In the genomic region with DNA sequence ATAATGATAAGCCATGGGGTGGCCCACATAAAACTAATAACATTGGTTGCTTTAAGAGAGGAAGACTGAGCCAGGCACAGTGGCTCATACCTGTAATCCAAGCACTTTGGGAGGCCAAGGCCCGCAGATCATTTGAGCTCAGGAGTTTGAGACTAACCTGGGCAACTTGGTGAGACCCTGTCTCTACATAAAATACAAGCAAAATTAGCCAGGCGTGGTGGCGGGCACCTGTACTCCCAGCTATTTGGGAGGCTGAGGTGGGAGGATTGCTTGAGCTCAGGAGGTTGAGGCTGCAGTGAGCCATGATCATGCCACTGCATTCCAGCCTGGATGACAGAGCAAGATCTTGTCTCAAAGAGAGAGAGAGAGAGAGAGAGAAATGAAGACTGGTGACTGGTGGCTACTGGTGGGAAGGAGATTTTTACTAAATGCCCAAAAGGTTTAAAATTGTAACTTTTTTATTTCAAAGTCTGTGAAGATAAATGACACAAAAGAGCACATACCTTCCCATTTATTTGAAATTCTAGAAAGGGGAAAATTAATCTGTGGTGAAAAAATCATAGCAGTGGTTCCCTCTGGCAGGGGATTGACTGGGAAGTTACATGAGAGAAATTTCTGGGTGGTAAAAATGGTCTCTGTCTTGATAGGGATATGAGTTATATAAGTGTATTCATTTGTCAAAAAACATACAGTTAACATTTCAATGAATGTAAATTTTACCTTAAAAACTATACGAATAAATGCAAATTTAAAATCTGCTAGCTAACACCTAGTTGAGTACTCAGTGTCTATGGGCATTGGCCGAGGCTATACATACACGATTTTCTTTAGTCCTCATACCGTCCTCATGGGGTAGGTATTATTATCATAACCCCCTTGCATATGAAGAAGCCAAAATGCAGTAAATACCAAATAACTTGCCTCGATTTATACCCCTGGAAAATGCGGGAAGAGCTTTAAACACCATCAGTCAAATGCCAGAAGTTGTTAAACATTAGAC, we compare ENCODE assay signal across 1 cellular context.
A peak's percentile ranks its signal among the peaks of the same experiment; 100 is the strongest.
TF ChIP-seq lines count a peak whose summit lies in the region.

No MANE protein-coding gene starts in this region.

TF ChIP-seq in K562, 482 proteins besides CTCF, POLR2A, EP300 and RAD21 (continued from another document and continues in another):
- TF ChIP-seq, protein P1, sequence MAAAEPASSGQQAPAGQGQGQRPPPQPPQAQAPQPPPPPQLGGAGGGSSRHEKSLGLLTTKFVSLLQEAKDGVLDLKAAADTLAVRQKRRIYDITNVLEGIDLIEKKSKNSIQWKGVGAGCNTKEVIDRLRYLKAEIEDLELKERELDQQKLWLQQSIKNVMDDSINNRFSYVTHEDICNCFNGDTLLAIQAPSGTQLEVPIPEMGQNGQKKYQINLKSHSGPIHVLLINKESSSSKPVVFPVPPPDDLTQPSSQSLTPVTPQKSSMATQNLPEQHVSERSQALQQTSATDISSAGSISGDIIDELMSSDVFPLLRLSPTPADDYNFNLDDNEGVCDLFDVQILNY (CRISPR knock-in tag; IDR thresholded peaks at IDR 0.05): no peak
- TF ChIP-seq, protein P2, sequence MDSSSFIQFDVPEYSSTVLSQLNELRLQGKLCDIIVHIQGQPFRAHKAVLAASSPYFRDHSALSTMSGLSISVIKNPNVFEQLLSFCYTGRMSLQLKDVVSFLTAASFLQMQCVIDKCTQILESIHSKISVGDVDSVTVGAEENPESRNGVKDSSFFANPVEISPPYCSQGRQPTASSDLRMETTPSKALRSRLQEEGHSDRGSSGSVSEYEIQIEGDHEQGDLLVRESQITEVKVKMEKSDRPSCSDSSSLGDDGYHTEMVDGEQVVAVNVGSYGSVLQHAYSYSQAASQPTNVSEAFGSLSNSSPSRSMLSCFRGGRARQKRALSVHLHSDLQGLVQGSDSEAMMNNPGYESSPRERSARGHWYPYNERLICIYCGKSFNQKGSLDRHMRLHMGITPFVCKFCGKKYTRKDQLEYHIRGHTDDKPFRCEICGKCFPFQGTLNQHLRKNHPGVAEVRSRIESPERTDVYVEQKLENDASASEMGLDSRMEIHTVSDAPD (CRISPR knock-in tag; IDR thresholded peaks at IDR 0.05): no peak
- TF ChIP-seq FOXP1 (CRISPR knock-in tag; IDR thresholded peaks at IDR 0.05) (no peak), CCAR2 (IDR thresholded peaks at IDR 0.05; ENCODE audit: low read depth, low read length) (no peak), NBN (IDR thresholded peaks at IDR 0.05; ENCODE audit: low read depth) (no peak), FOSL1 (tag; conservative IDR thresholded peaks at IDR 0.05) (no peak), ETS2 (tag; IDR thresholded peaks at IDR 0.05; ENCODE audit: borderline replicate concordance, poor library complexity, severe bottlenecking) (no peak), PTBP1 (IDR thresholded peaks at IDR 0.05; ENCODE audit: low read depth, low read length) (peak; percentile 86; the same call in 1 of the 2 replicates), RNF2 (IDR thresholded peaks at IDR 0.05) (no peak), KDM2B (CRISPR knock-in tag; IDR thresholded peaks at IDR 0.05) (peak; percentile 44; the same call in 1 of the 2 replicates), ZBTB8A (IDR thresholded peaks at IDR 0.05; ENCODE audit: partially characterized antibody) (no peak), ZNF175 (CRISPR knock-in tag; IDR thresholded peaks at IDR 0.05; ENCODE audit: low read depth) (no peak), DDX20 (tag; IDR thresholded peaks at IDR 0.05; ENCODE audit: low read depth) (peak; percentile 65; the same call in 1 of the 2 replicates), CBFB (CRISPR knock-in tag; IDR thresholded peaks at IDR 0.05) (no peak), MYBL2 (IDR thresholded peaks at IDR 0.05; ENCODE audit: low read depth) (no peak), MYBL2 (CRISPR knock-in tag; IDR thresholded peaks at IDR 0.05; ENCODE audit: borderline replicate concordance) (no peak), MAZ (CRISPR knock-in tag; conservative IDR thresholded peaks at IDR 0.05 in 1 of 2, IDR thresholded peaks at IDR 0.05 in 1 of 2) (peak; percentile 43 to 78; a peak in 3 of 4 replicates), PHF20 (IDR thresholded peaks at IDR 0.05; ENCODE audit: partially characterized antibody) (no peak), CBX3 (IDR thresholded peaks at IDR 0.05; ENCODE audit: borderline replicate concordance in 1 of 2, low read length in 2 of 2) (no peak), ZNF707 (CRISPR knock-in tag; conservative IDR thresholded peaks at IDR 0.05) (peak; percentile 79), HCFC1 (IDR thresholded peaks at IDR 0.05; ENCODE audit: low read depth, low read length) (peak; percentile 48; the same call in 1 of the 2 replicates), THRAP3 (IDR thresholded peaks at IDR 0.05; ENCODE audit: borderline replicate concordance) (no peak), CXXC5 (CRISPR knock-in tag; IDR thresholded peaks at IDR 0.05) (peak; percentile 73)
- TF ChIP-seq, protein P3, sequence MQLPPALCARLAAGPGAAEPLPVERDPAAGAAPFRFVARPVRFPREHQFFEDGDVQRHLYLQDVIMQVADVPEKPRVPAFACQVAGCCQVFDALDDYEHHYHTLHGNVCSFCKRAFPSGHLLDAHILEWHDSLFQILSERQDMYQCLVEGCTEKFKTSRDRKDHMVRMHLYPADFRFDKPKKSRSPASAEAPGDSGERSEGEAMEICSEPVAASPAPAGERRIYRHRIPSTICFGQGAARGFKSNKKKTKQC (CRISPR knock-in tag; IDR thresholded peaks at IDR 0.05): no peak
- TF ChIP-seq, protein P4, sequence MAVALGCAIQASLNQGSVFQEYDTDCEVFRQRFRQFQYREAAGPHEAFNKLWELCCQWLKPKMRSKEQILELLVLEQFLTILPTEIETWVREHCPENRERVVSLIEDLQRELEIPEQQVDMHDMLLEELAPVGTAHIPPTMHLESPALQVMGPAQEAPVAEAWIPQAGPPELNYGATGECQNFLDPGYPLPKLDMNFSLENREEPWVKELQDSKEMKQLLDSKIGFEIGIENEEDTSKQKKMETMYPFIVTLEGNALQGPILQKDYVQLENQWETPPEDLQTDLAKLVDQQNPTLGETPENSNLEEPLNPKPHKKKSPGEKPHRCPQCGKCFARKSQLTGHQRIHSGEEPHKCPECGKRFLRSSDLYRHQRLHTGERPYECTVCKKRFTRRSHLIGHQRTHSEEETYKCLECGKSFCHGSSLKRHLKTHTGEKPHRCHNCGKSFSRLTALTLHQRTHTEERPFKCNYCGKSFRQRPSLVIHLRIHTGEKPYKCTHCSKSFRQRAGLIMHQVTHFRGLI (CRISPR knock-in tag; IDR thresholded peaks at IDR 0.05): peak; percentile 77; the same call in 1 of the 2 replicates
- TF ChIP-seq, protein P5, sequence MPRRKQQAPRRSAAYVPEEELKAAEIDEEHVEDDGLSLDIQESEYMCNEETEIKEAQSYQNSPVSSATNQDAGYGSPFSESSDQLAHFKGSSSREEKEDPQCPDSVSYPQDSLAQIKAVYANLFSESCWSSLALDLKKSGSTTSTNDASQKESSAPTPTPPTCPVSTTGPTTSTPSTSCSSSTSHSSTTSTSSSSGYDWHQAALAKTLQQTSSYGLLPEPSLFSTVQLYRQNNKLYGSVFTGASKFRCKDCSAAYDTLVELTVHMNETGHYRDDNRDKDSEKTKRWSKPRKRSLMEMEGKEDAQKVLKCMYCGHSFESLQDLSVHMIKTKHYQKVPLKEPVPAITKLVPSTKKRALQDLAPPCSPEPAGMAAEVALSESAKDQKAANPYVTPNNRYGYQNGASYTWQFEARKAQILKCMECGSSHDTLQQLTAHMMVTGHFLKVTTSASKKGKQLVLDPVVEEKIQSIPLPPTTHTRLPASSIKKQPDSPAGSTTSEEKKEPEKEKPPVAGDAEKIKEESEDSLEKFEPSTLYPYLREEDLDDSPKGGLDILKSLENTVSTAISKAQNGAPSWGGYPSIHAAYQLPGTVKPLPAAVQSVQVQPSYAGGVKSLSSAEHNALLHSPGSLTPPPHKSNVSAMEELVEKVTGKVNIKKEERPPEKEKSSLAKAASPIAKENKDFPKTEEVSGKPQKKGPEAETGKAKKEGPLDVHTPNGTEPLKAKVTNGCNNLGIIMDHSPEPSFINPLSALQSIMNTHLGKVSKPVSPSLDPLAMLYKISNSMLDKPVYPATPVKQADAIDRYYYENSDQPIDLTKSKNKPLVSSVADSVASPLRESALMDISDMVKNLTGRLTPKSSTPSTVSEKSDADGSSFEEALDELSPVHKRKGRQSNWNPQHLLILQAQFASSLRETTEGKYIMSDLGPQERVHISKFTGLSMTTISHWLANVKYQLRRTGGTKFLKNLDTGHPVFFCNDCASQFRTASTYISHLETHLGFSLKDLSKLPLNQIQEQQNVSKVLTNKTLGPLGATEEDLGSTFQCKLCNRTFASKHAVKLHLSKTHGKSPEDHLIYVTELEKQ (CRISPR knock-in tag; IDR thresholded peaks at IDR 0.05): no peak
- TF ChIP-seq, protein P6, sequence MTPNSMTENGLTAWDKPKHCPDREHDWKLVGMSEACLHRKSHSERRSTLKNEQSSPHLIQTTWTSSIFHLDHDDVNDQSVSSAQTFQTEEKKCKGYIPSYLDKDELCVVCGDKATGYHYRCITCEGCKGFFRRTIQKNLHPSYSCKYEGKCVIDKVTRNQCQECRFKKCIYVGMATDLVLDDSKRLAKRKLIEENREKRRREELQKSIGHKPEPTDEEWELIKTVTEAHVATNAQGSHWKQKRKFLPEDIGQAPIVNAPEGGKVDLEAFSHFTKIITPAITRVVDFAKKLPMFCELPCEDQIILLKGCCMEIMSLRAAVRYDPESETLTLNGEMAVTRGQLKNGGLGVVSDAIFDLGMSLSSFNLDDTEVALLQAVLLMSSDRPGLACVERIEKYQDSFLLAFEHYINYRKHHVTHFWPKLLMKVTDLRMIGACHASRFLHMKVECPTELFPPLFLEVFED (CRISPR knock-in tag; conservative IDR thresholded peaks at IDR 0.05): peak; percentile 98
- TF ChIP-seq, protein P7, sequence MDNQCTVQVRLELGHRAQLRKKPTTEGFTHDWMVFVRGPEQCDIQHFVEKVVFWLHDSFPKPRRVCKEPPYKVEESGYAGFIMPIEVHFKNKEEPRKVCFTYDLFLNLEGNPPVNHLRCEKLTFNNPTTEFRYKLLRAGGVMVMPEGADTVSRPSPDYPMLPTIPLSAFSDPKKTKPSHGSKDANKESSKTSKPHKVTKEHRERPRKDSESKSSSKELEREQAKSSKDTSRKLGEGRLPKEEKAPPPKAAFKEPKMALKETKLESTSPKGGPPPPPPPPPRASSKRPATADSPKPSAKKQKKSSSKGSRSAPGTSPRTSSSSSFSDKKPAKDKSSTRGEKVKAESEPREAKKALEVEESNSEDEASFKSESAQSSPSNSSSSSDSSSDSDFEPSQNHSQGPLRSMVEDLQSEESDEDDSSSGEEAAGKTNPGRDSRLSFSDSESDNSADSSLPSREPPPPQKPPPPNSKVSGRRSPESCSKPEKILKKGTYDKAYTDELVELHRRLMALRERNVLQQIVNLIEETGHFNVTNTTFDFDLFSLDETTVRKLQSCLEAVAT (IDR thresholded peaks at IDR 0.05): no peak
- TF ChIP-seq, protein P8, sequence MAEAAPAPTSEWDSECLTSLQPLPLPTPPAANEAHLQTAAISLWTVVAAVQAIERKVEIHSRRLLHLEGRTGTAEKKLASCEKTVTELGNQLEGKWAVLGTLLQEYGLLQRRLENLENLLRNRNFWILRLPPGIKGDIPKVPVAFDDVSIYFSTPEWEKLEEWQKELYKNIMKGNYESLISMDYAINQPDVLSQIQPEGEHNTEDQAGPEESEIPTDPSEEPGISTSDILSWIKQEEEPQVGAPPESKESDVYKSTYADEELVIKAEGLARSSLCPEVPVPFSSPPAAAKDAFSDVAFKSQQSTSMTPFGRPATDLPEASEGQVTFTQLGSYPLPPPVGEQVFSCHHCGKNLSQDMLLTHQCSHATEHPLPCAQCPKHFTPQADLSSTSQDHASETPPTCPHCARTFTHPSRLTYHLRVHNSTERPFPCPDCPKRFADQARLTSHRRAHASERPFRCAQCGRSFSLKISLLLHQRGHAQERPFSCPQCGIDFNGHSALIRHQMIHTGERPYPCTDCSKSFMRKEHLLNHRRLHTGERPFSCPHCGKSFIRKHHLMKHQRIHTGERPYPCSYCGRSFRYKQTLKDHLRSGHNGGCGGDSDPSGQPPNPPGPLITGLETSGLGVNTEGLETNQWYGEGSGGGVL (CRISPR knock-in tag; IDR thresholded peaks at IDR 0.05): no peak
- TF ChIP-seq, protein P9, sequence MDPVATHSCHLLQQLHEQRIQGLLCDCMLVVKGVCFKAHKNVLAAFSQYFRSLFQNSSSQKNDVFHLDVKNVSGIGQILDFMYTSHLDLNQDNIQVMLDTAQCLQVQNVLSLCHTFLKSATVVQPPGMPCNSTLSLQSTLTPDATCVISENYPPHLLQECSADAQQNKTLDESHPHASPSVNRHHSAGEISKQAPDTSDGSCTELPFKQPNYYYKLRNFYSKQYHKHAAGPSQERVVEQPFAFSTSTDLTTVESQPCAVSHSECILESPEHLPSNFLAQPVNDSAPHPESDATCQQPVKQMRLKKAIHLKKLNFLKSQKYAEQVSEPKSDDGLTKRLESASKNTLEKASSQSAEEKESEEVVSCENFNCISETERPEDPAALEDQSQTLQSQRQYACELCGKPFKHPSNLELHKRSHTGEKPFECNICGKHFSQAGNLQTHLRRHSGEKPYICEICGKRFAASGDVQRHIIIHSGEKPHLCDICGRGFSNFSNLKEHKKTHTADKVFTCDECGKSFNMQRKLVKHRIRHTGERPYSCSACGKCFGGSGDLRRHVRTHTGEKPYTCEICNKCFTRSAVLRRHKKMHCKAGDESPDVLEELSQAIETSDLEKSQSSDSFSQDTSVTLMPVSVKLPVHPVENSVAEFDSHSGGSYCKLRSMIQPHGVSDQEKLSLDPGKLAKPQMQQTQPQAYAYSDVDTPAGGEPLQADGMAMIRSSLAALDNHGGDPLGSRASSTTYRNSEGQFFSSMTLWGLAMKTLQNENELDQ (CRISPR knock-in tag; IDR thresholded peaks at IDR 0.05; ENCODE audit: borderline replicate concordance): no peak
- TF ChIP-seq, protein P10, sequence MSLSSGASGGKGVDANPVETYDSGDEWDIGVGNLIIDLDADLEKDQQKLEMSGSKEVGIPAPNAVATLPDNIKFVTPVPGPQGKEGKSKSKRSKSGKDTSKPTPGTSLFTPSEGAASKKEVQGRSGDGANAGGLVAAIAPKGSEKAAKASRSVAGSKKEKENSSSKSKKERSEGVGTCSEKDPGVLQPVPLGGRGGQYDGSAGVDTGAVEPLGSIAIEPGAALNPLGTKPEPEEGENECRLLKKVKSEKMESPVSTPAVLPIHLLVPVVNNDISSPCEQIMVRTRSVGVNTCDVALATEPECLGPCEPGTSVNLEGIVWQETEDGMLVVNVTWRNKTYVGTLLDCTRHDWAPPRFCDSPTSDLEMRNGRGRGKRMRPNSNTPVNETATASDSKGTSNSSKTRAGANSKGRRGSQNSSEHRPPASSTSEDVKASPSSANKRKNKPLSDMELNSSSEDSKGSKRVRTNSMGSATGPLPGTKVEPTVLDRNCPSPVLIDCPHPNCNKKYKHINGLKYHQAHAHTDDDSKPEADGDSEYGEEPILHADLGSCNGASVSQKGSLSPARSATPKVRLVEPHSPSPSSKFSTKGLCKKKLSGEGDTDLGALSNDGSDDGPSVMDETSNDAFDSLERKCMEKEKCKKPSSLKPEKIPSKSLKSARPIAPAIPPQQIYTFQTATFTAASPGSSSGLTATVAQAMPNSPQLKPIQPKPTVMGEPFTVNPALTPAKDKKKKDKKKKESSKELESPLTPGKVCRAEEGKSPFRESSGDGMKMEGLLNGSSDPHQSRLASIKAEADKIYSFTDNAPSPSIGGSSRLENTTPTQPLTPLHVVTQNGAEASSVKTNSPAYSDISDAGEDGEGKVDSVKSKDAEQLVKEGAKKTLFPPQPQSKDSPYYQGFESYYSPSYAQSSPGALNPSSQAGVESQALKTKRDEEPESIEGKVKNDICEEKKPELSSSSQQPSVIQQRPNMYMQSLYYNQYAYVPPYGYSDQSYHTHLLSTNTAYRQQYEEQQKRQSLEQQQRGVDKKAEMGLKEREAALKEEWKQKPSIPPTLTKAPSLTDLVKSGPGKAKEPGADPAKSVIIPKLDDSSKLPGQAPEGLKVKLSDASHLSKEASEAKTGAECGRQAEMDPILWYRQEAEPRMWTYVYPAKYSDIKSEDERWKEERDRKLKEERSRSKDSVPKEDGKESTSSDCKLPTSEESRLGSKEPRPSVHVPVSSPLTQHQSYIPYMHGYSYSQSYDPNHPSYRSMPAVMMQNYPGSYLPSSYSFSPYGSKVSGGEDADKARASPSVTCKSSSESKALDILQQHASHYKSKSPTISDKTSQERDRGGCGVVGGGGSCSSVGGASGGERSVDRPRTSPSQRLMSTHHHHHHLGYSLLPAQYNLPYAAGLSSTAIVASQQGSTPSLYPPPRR (CRISPR knock-in tag; IDR thresholded peaks at IDR 0.05; ENCODE audit: borderline replicate concordance): no peak; the same call in 1 of the 2 replicates
